In the genomic region with DNA sequence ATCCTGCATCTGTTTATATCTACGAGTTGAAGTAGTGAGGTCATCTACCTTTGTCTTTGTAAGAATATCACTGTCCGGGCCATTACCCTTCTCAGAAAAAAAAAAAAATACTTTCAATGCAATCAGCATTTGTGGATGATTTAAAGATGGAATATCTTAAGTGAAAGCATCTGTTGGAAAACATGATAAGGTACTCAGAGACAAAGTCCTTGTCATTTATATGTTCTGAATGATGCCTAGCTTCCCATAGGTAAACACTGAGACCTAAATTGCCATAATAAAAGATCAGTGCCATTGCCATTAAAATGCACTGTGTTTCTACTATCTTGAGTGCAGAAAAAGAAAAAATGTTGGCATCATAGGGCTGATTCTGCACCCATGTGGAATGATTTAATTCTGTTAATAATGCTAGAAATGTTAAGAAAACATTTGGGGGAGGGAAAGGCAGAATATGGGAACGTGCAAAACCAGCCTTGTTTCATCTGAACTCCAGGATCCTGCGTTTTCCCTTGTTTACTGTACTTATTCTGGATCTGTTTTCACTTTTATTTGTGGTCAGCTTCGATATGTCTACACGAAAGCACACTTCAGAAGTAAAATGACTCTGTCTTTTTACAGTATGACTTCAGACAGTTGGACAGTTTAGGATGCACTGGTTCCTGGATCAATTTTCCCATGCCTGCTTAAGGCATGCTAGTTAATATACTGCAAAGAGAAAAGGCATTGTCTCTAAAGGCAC, we compare ENCODE assay signal across 29 cellular contexts.
DNase-seq lines count a peak whose midpoint lies in the region; ATAC-seq and TF ChIP-seq lines count a peak whose summit lies in the region.
"Had no signal": no experiment of that assay in that cellular context is flagged by ENCODE, and none has a peak within 500 bp of the region (broad histone marks: within the 10 kb centered on the region; RNA-seq: fewer than 3 reads in every experiment).

No MANE protein-coding gene starts in this region.

- H3K27ac ChIP-seq in ACC112 (ENCODE audit: low read depth, low read length) (0 out of 2 replicates have a peak overlapping the region, but pooled peaks have one; percentile 3), IMR-90 (ENCODE audit: insufficient read depth, low read length) (no peak overlapping the region), gastrocnemius medialis (no peak overlapping the region)
- H3K27ac ChIP-seq: 22Rv1, esophagus muscularis mucosa, ovary, SJCRH30, upper lobe of left lung had no signal

- no peak for DNase-seq in IMR-90
- DNase-seq in brain pericyte (ENCODE audit: low read depth, low spot score): peak; percentile 29
- no peak for DNase-seq in mucosa of descending colon
- DNase-seq in NCI-H1048 (lab: John Stamatoyannopoulos, UW): no peak
- no peak for DNase-seq in RKO (ENCODE audit: low spot score)
- DNase-seq in hepatic stellate cell (ENCODE audit: low spot score): no peak
- no peak for DNase-seq in gastrocnemius medialis
- DNase-seq: activated B cell treated with CpG ODN at 0.5 μM for 24 hours; activated CD4-positive, alpha-beta T cell treated with anti-CD3 and anti-CD28 coated beads, Interleukin-2, amount 10 ng/mL, durations not matched to agents 7 days and 5 days; activated effector memory CD4-positive, alpha-beta T cell treated with Interleukin-2 at 50 U/mL for 16 hours; AML-193; CD4-positive, alpha-beta memory T cell; HCEC 1CT; hypothalamus; NCI-H1694; NCI-H2171; NCI-H510A; ovary; retina; RPMI8226; SJCRH30; small intestine; stimulated activated naive B cell treated with anti-CD40 and anti-IgM and Interleukin-4, amounts not matched to agents 10 μg/mL and 1 μg/mL and 100 μg/mL, for 72 hours; upper lobe of left lung had no signal

- H4K8ac ChIP-seq in IMR-90 (ENCODE audit: low read depth in 2 of 2, low read length in 2 of 2): no peak overlapping the region

- ATAC-seq in IMR-90 (ENCODE audit: low read depth): no peak
- peak; percentile 84 for ATAC-seq in mucosa of descending colon
- ATAC-seq in gastrocnemius medialis: no peak
- ATAC-seq: activated naive CD4-positive, alpha-beta T cell treated with anti-CD3 and anti-CD28 coated beads, Interleukin-2, amount 50 U/mL, for 72 hours; GM12878; stimulated activated naive B cell treated with anti-CD40 and anti-IgM and Interleukin-4, amounts not matched to agents 10 μg/mL and 1 μg/mL and 100 μg/mL, for 72 hours had no signal

- no peak overlapping the region for H3K56ac ChIP-seq in IMR-90 (ENCODE audit: extremely low read depth, insufficient read depth, low read length)

- CTCF ChIA-PET in IMR-90 (lab: Yijun Ruan, JAX): interaction anchor here (0.7 kb wide), 1 partner anchor 278 kb away, joined by 6 read pairs; no protein-coding TSS in a partner anchor

- intact Hi-C loops in IMR-90 (cut with micrococcal nuclease): no loop called here
- intact Hi-C loops in mucosa of descending colon (cut with DNase I, micrococcal nuclease): no loop called here
- intact Hi-C loops in gastrocnemius medialis (cut with DNase I; ENCODE audit: low total_unique reads): no loop called here

- no peak overlapping the region for H2BK20ac ChIP-seq in IMR-90 (ENCODE audit: low read depth, low read length)

- no peak overlapping the region for H3K4me2 ChIP-seq in IMR-90 (ENCODE audit: low read depth, low read length)

- H3K9me3 ChIP-seq in IMR-90 (ENCODE audit: control insufficient read depth, insufficient read depth, low read length) (no peaks in the 10 kb centered on the region), mucosa of descending colon (no peaks in the 10 kb centered on the region), gastrocnemius medialis (no peaks in the 10 kb centered on the region)
- H3K9me3 ChIP-seq: esophagus muscularis mucosa, ovary, SJCRH30, upper lobe of left lung had no signal

- H3K79me2 ChIP-seq in ACC112 (ENCODE audit: control insufficient read depth, insufficient read depth, low read length, unreplicated experiment): no peaks in the 10 kb centered on the region

- no peak overlapping the region for H2BK15ac ChIP-seq in IMR-90 (ENCODE audit: low read depth, low read length)

- H3K36me3 ChIP-seq in ACC112 (ENCODE audit: insufficient read depth, low read length): no peaks in the 10 kb centered on the region
- no peaks in the 10 kb centered on the region for H3K36me3 ChIP-seq in IMR-90 (ENCODE audit: control insufficient read depth, insufficient read depth, low read length)
- H3K36me3 ChIP-seq in mucosa of descending colon (ENCODE audit: low read depth): no peaks in the 10 kb centered on the region
- H3K36me3 ChIP-seq in gastrocnemius medialis: no peaks in the 10 kb centered on the region
- H3K36me3 ChIP-seq: esophagus muscularis mucosa, ovary, SJCRH30, upper lobe of left lung had no signal

- no peak overlapping the region for H2AK9ac ChIP-seq in IMR-90 (replicated peaks; ENCODE audit: low read depth, low read length, poor library complexity)

- peaks cover 0 to 6% of the 10 kb centered on the region in 2 experiments; a peak in 2 of 4 replicates for H3K79me1 ChIP-seq in IMR-90 (ENCODE audit: low read depth in 1 of 2, low read length in 2 of 2)

- no peak for TF ChIP-seq POLR2A in IMR-90 (IDR thresholded peaks at IDR 0.05; ENCODE audit: low read depth, low read length)
- TF ChIP-seq POLR2A in gastrocnemius medialis (IDR thresholded peaks at IDR 0.05): no peak

- H3K4me1 ChIP-seq in ACC112 (ENCODE audit: control insufficient read depth, insufficient read depth, low read length, unreplicated experiment) (peaks cover 38% of the 10 kb centered on the region), IMR-90 (ENCODE audit: control insufficient read depth, insufficient read depth, low read length) (peaks cover 15% of the 10 kb centered on the region), mucosa of descending colon (ENCODE audit: low read depth) (peaks cover 25% of the 10 kb centered on the region), gastrocnemius medialis (peaks cover 8% of the 10 kb centered on the region in 2 donors)
- H3K4me1 ChIP-seq: SJCRH30, upper lobe of left lung had no signal

- H2AFZ ChIP-seq in ACC112 (ENCODE audit: low read length, unreplicated experiment) (no peak overlapping the region), IMR-90 (replicated peaks; ENCODE audit: low read length, poor library complexity) (no peak overlapping the region)

- no peak overlapping the region for H3K9ac ChIP-seq in IMR-90 (ENCODE audit: low read depth, low read length)

- H2BK5ac ChIP-seq in IMR-90 (ENCODE audit: low read depth, low read length, poor library complexity, severe bottlenecking): no peak overlapping the region

- H4K91ac ChIP-seq in IMR-90 (ENCODE audit: insufficient read depth, low read depth, low read length): peak overlapping the region; percentile 18; the same call in 1 of the 2 replicates

- H3K4me3 ChIP-seq in ACC112 (ENCODE audit: low read depth, low read length): no peak overlapping the region
- H3K4me3 ChIP-seq in IMR-90 (ENCODE audit: insufficient read depth, low read depth, low read length): no peak overlapping the region
- no peak overlapping the region for H3K4me3 ChIP-seq in mucosa of descending colon
- no peak overlapping the region for H3K4me3 ChIP-seq in gastrocnemius medialis
- H3K4me3 ChIP-seq: esophagus muscularis mucosa, GM12878, ovary, SJCRH30, upper lobe of left lung had no signal

- H3K9me1 ChIP-seq in IMR-90 (ENCODE audit: insufficient read depth, low read length): peaks cover 15% of the 10 kb centered on the region

- no peaks in the 10 kb centered on the region for H4K20me1 ChIP-seq in IMR-90 (ENCODE audit: insufficient read depth, low read length)

- WGBS in IMR-90 (ENCODE audit: extremely low coverage in 2 of 2, insufficient read length in 1 of 2), 2 experiments: 56% methylated on average over 2 of the region's 6 CpGs; no CpG with 5 or more reads in 1 of the 2 experiments

- dilution Hi-C loops in IMR-90 (cut with HindIII; ENCODE audit: low sequenced_read_pairs, unreplicated experiment): no loop called here

- peak overlapping the region; percentile 29; the same call in 1 of the 2 replicates for H4K5ac ChIP-seq in IMR-90 (ENCODE audit: low read depth, low read length)

- no TSS peak for BruUV-seq in IMR-90 (replicated peaks; lab: Mats Ljungman, UMichigan)

- H2BK120ac ChIP-seq in IMR-90 (ENCODE audit: low read depth, low read length): peak overlapping the region; percentile 13; the same call in 1 of the 2 replicates

- in situ Hi-C loops in IMR-90 (cut with MboI; ENCODE audit: low sequenced_read_pairs): no loop called here
- in situ Hi-C loops in gastrocnemius medialis (cut with MboI; ENCODE audit: low sequenced_read_pairs in 4 of 4): no loop called here

- POLR2A ChIA-PET in IMR-90 (lab: Charles Lee; ENCODE audit: unreplicated experiment): no interaction called here

- no peak overlapping the region for H3K23ac ChIP-seq in IMR-90 (ENCODE audit: low read depth, low read length)

- 0 out of 2 replicates have a peak overlapping the region, but pooled peaks have one; percentile 0 for H3K14ac ChIP-seq in IMR-90 (replicated peaks; ENCODE audit: low read depth, low read length)

- TF ChIP-seq CTCF in IMR-90 (conservative IDR thresholded peaks at IDR 0.05; ENCODE audit: low read depth, low read length): no peak
- no peak for TF ChIP-seq CTCF in mucosa of descending colon (IDR thresholded peaks at IDR 0.05)
- TF ChIP-seq CTCF in gastrocnemius medialis (IDR thresholded peaks at IDR 0.05 in 4 of 5, conservative IDR thresholded peaks at IDR 0.05 in 1 of 5): no peak

- H2AK5ac ChIP-seq in IMR-90 (ENCODE audit: low read depth, low read length): 0 out of 2 replicates have a peak overlapping the region, but pooled peaks have one; percentile 18

- peak overlapping the region; percentile 18; the same call in 1 of the 2 replicates for H3K18ac ChIP-seq in IMR-90 (ENCODE audit: low read depth, low read length)

- no peaks in the 10 kb centered on the region for H3K27me3 ChIP-seq in ACC112 (ENCODE audit: insufficient read depth, low read length)
- H3K27me3 ChIP-seq in IMR-90 (ENCODE audit: control insufficient read depth, insufficient read depth, low read length): no peaks in the 10 kb centered on the region
- H3K27me3 ChIP-seq in gastrocnemius medialis: no peaks in the 10 kb centered on the region
- H3K27me3 ChIP-seq: esophagus muscularis mucosa, ovary, SJCRH30, upper lobe of left lung had no signal

- H3K4ac ChIP-seq in IMR-90 (ENCODE audit: low read depth, low read length): peak overlapping the region; percentile 26; the same call in 1 of the 2 replicates

- no peak for TF ChIP-seq RAD21 in IMR-90 (IDR thresholded peaks at IDR 0.05; ENCODE audit: low read length)

TF ChIP-seq in IMR-90, 13 proteins besides CTCF, POLR2A, EP300 and RAD21 (continues in another document):
- no peak for TF ChIP-seq MAFK (IDR thresholded peaks at IDR 0.05; ENCODE audit: low read depth, low read length)
- TF ChIP-seq, protein P1, sequence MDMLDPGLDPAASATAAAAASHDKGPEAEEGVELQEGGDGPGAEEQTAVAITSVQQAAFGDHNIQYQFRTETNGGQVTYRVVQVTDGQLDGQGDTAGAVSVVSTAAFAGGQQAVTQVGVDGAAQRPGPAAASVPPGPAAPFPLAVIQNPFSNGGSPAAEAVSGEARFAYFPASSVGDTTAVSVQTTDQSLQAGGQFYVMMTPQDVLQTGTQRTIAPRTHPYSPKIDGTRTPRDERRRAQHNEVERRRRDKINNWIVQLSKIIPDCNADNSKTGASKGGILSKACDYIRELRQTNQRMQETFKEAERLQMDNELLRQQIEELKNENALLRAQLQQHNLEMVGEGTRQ (IDR thresholded peaks at IDR 0.05; ENCODE audit: low read depth, low read length): no peak
